ENCODE assay signal across 16 cellular contexts in the genomic region with DNA sequence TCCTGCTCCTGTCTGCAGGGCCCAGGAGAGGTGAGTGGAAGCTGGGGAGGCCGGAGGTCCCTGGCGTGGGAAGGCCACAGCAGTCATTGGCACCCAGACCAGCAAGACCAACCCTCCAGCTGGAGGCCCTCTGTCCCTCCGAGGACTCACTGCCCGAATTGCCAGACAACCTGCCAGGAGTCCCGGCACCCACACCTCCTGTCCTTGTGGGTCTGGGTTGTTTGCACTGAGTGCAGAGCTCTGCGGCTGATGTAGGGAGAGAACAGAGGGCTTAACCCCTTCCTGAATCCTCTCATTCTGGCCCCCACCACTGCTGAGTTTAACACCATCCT.
"Had no signal": no experiment of that assay in that cellular context is flagged by ENCODE, and none has a peak within 500 bp of the region (broad histone marks: within the 10 kb centered on the region; RNA-seq: fewer than 3 reads in every experiment).

No MANE protein-coding gene starts in this region.

- DNase-seq: dermis blood vessel endothelial cell; esophagus squamous epithelium; foreskin fibroblast; glutamatergic neuron; immature natural killer cell; kidney; left cardiac atrium; left ventricle myocardium superior; small intestine; stimulated activated CD4-positive, alpha-beta T cell treated with anti-CD3 and anti-CD28 coated beads, Interleukin-12 subunit alpha, Interleukin-12 subunit beta, amount 100 ng/mL, for 4 hours; stimulated activated naive CD4-positive, alpha-beta T cell; stomach; substantia nigra; transverse colon had no signal

- ATAC-seq: gastroesophageal sphincter; left cardiac atrium; naive thymus-derived CD4-positive, alpha-beta T cell had no signal
